ENCODE assay signal across 8 cellular contexts in genomic region chr7:102991540-102992214, GRCh38.
DNase-seq lines count a peak whose midpoint lies in the region; FAIRE-seq and TF ChIP-seq lines count a peak whose summit lies in the region.

No MANE protein-coding gene starts in this region.

- peak; percentile 91 for FAIRE-seq in H54 (lab: Jason Lieb, UNC)

- H3K79me2 ChIP-seq in ACC112 (ENCODE audit: control insufficient read depth, insufficient read depth, low read length, unreplicated experiment) (no peaks in the 10 kb centered on the region), SK-N-SH (ENCODE audit: insufficient read depth) (no peaks in the 10 kb centered on the region), hepatocyte (no peaks in the 10 kb centered on the region)

- H2AFZ ChIP-seq in ACC112 (ENCODE audit: low read length, unreplicated experiment), result no peak overlapping the region
- H2AFZ ChIP-seq in SK-N-SH (ENCODE audit: low read depth), result no peak overlapping the region
- no peak overlapping the region for H2AFZ ChIP-seq in hepatocyte

- CTCF ChIA-PET in SK-N-SH (lab: Yijun Ruan, JAX), result interaction anchor here (1.5 kb wide), 1 partner anchor 70 kb away, joined by 4 read pairs; no protein-coding TSS in a partner anchor

- peak; percentile 72 to 96 for TF ChIP-seq EP300 in SK-N-SH (IDR thresholded peaks at IDR 0.05; ENCODE audit: borderline replicate concordance in 1 of 2, low read depth in 1 of 2, low read length in 1 of 2)

- DNase-seq in H54 (ENCODE audit: insufficient read length, low spot score) (peak; percentile 59), SK-N-SH (peak; percentile 15), hepatocyte (ENCODE audit: low spot score) (peak; percentile 60), middle frontal gyrus (ENCODE audit: extremely low spot score, low spot score) (no peak), NCI-H1092 treated with DMSO at 0.1 percent for 48 hours (lab: John Stamatoyannopoulos, UW) (no peak), NCI-H1694 (lab: John Stamatoyannopoulos, UW) (no peak), GDM1 (lab: John Stamatoyannopoulos, UW) (no peak)

- POLR2A ChIA-PET in SK-N-SH (lab: Yijun Ruan, JAX), result no interaction called here

- H3K27ac ChIP-seq in ACC112 (ENCODE audit: low read depth, low read length) (peak overlapping the region; percentile 97), SK-N-SH (ENCODE audit: low read depth in 2 of 2, low read length in 1 of 2) (peak overlapping the region; percentile 70 to 99; a peak in 3 of 4 replicates), hepatocyte (peak overlapping the region; percentile 77)

- TF ChIP-seq CTCF in SK-N-SH (IDR thresholded peaks at IDR 0.05) (no peak), hepatocyte (IDR thresholded peaks at IDR 0.05; ENCODE audit: poor library complexity) (no peak)

- TF ChIP-seq POLR2A in H54 (IDR thresholded peaks at IDR 0.05; ENCODE audit: low read depth, low read length), result no peak

- H3K9me2 ChIP-seq in SK-N-SH (no peaks in the 10 kb centered on the region), hepatocyte (replicated peaks; ENCODE audit: insufficient read depth) (no peaks in the 10 kb centered on the region)

- H3K4me1 ChIP-seq in ACC112 (ENCODE audit: control insufficient read depth, insufficient read depth, low read length, unreplicated experiment), result peaks cover 39% of the 10 kb centered on the region
- H3K4me1 ChIP-seq in SK-N-SH (ENCODE audit: control insufficient read depth in 1 of 2, insufficient read depth in 2 of 2, low read depth in 1 of 2, low read length in 1 of 2), result peaks cover 0 to 27% of the 10 kb centered on the region in 2 experiments
- H3K4me1 ChIP-seq in hepatocyte (ENCODE audit: insufficient read depth), result peaks cover 34% of the 10 kb centered on the region

- WGBS in SK-N-SH (ENCODE audit: low lambda C conversion rate), result 8% methylated on average over 2 of the region's 2 CpGs
- WGBS in hepatocyte (ENCODE audit: low lambda C conversion rate, missing lambda C conversion rate), result 59% methylated on average over 2 of the region's 2 CpGs

- H3K27me3 ChIP-seq in ACC112 (ENCODE audit: insufficient read depth, low read length) (no peaks in the 10 kb centered on the region), SK-N-SH (ENCODE audit: insufficient read depth) (no peaks in the 10 kb centered on the region), hepatocyte (no peaks in the 10 kb centered on the region)

- H3K9me3 ChIP-seq in SK-N-SH (no peaks in the 10 kb centered on the region), hepatocyte (ENCODE audit: low read depth) (no peaks in the 10 kb centered on the region)

- H3K9ac ChIP-seq in SK-N-SH, result peak overlapping the region; percentile 56; the same call in 1 of the 2 replicates

- peaks cover 48% of the 10 kb centered on the region for H3F3A ChIP-seq in SK-N-SH (replicated peaks; ENCODE audit: insufficient read depth)

- H3K4me2 ChIP-seq in SK-N-SH (peak overlapping the region; percentile 40), hepatocyte (no peak overlapping the region)

- H3K36me3 ChIP-seq in ACC112 (ENCODE audit: insufficient read depth, low read length) (no peaks in the 10 kb centered on the region), SK-N-SH (replicated peaks in 1 of 2; ENCODE audit: control insufficient read depth in 1 of 2, insufficient read depth in 2 of 2, low read length in 1 of 2) (no peaks in the 10 kb centered on the region), hepatocyte (replicated peaks; ENCODE audit: insufficient read depth, low read depth) (no peaks in the 10 kb centered on the region)

- H3K4me3 ChIP-seq in ACC112 (ENCODE audit: low read depth, low read length), result peak overlapping the region; percentile 62
- no peak overlapping the region for H3K4me3 ChIP-seq in SK-N-SH (ENCODE audit: low read depth in 2 of 2, low read length in 1 of 2)
- H3K4me3 ChIP-seq in hepatocyte, result no peak overlapping the region

- no peak for TF ChIP-seq RAD21 in SK-N-SH (IDR thresholded peaks at IDR 0.05; ENCODE audit: low read length)

- H4K20me1 ChIP-seq in SK-N-SH (ENCODE audit: insufficient read depth) (no peaks in the 10 kb centered on the region), hepatocyte (ENCODE audit: insufficient read depth, poor library complexity, severe bottlenecking) (no peaks in the 10 kb centered on the region)

TF ChIP-seq in SK-N-SH, 30 proteins besides CTCF, POLR2A, EP300 and RAD21 (continues in another document):
- TF ChIP-seq NRF1 (IDR thresholded peaks at IDR 0.05; ENCODE audit: low read depth, low read length), result no peak
- TF ChIP-seq, protein P1, sequence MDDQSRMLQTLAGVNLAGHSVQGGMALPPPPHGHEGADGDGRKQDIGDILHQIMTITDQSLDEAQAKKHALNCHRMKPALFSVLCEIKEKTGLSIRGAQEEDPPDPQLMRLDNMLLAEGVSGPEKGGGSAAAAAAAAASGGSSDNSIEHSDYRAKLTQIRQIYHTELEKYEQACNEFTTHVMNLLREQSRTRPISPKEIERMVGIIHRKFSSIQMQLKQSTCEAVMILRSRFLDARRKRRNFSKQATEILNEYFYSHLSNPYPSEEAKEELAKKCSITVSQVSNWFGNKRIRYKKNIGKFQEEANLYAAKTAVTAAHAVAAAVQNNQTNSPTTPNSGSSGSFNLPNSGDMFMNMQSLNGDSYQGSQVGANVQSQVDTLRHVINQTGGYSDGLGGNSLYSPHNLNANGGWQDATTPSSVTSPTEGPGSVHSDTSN (IDR thresholded peaks at IDR 0.05), result peak; percentile 89
- peak; percentile 98 for TF ChIP-seq NFIC (IDR thresholded peaks at IDR 0.05; ENCODE audit: borderline replicate concordance)
- no peak for TF ChIP-seq USF1 (IDR thresholded peaks at IDR 0.05; ENCODE audit: borderline replicate concordance, low read depth)
- TF ChIP-seq, protein P2, sequence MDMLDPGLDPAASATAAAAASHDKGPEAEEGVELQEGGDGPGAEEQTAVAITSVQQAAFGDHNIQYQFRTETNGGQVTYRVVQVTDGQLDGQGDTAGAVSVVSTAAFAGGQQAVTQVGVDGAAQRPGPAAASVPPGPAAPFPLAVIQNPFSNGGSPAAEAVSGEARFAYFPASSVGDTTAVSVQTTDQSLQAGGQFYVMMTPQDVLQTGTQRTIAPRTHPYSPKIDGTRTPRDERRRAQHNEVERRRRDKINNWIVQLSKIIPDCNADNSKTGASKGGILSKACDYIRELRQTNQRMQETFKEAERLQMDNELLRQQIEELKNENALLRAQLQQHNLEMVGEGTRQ (IDR thresholded peaks at IDR 0.05; ENCODE audit: borderline replicate concordance, low read depth, low read length), result no peak
- TF ChIP-seq YY1 (IDR thresholded peaks at IDR 0.05; ENCODE audit: low read depth), result peak; percentile 56; the same call in 1 of the 2 replicates
- no peak for TF ChIP-seq EZH2phosphoT487 (IDR thresholded peaks at IDR 0.05; ENCODE audit: borderline replicate concordance, low read depth)
- peak; percentile 97 for TF ChIP-seq TCF12 (IDR thresholded peaks at IDR 0.05)
- TF ChIP-seq IRF3 (IDR thresholded peaks at IDR 0.05; ENCODE audit: low read depth, low read length), result no peak
- no peak for TF ChIP-seq CHD2 (IDR thresholded peaks at IDR 0.05; ENCODE audit: low read length, partially characterized antibody)
- no peak for TF ChIP-seq RFX5 (IDR thresholded peaks at IDR 0.05; ENCODE audit: low read length)
- peak; percentile 63; the same call in 1 of the 2 replicates for TF ChIP-seq RXRA (IDR thresholded peaks at IDR 0.05; ENCODE audit: borderline replicate concordance, low read depth)
- peak; percentile 99 for TF ChIP-seq JUND (IDR thresholded peaks at IDR 0.05)
- peak; percentile 22; the same call in 1 of the 2 replicates for TF ChIP-seq MEF2A (IDR thresholded peaks at IDR 0.05; ENCODE audit: borderline replicate concordance, low read depth)
- TF ChIP-seq POLR2AphosphoS5 (IDR thresholded peaks at IDR 0.05; ENCODE audit: low read depth, low read length), result peak; percentile 88; the same call in 1 of the 2 replicates
- peak; percentile 92 for TF ChIP-seq FOXM1 (IDR thresholded peaks at IDR 0.05; ENCODE audit: low read depth)
- TF ChIP-seq ELF1 (IDR thresholded peaks at IDR 0.05), result peak; percentile 48; the same call in 1 of the 2 replicates
- TF ChIP-seq MAX (IDR thresholded peaks at IDR 0.05; ENCODE audit: low read depth), result peak; percentile 67
- 0 out of 2 replicates have a peak, but pooled peaks have one; percentile 18 for TF ChIP-seq TAF1 (IDR thresholded peaks at IDR 0.05; ENCODE audit: borderline replicate concordance, low read depth, low read length)

Comparison
In these comparisons a context has a peak if more than half of its experiments do, and no peak if none do; other contexts are left out.
1. DNase-seq: peak in H54 (single experiment), SK-N-SH (single experiment) and hepatocyte (single experiment); none in middle frontal gyrus (single experiment), NCI-H1092 treated with DMSO at 0.1 percent for 48 hours (single experiment), NCI-H1694 (single experiment) and GDM1 (single experiment).
2. Peak in every context shown above with its lines, with median percentiles within 50 percentile points of each other: H3K27ac ChIP-seq.